22 cellular contexts compared by ENCODE assay signal in genomic region chr5:180160822-180161221, GRCh38. TPM values are rescaled to one million over a fixed set of nuclear protein-coding genes. Genes with fewer than 3 reads are reported as not detected.
A peak's percentile ranks its signal among the peaks of the same experiment; 100 is the strongest.
DNase-seq lines count a peak whose midpoint lies in the region; ATAC-seq and TF ChIP-seq lines count a peak whose summit lies in the region.
"Had no signal": no experiment of that assay in that cellular context is flagged by ENCODE, and none has a peak within 500 bp of the region (broad histone marks: within the 10 kb centered on the region; RNA-seq: fewer than 3 reads in every experiment).

No MANE protein-coding gene starts in this region.

- H3K4me3 ChIP-seq in upper lobe of right lung, result no peak overlapping the region
- H3K4me3 ChIP-seq: A549, BLaER1, heart left ventricle, vagina had no signal

- TF ChIP-seq CTCF in upper lobe of right lung (IDR thresholded peaks at IDR 0.05), result no peak
- no peak for TF ChIP-seq CTCF in GM20000 (IDR thresholded peaks at IDR 0.05; ENCODE audit: extremely low read depth, missing control alignments)

- H3K9me3 ChIP-seq in upper lobe of right lung, result no peaks in the 10 kb centered on the region
- H3K9me3 ChIP-seq: BLaER1, SK-N-SH, vagina had no signal

- intact Hi-C loops in Right ventricle myocardium superior (cut with DNase I), result no loop called here
- intact Hi-C loops in cardiac septum (cut with DNase I), result no loop called here
- intact Hi-C loops in upper lobe of right lung (cut with DNase I), result no loop called here

- peaks cover 6% of the 10 kb centered on the region for H3K27me3 ChIP-seq in upper lobe of right lung
- H3K27me3 ChIP-seq: BLaER1, vagina had no signal

- no peak overlapping the region for H3K27ac ChIP-seq in upper lobe of right lung
- H3K27ac ChIP-seq: A549, BLaER1, heart left ventricle, vagina had no signal

- no peak for DNase-seq in Right ventricle myocardium superior
- no peak for DNase-seq in cardiac septum (ENCODE audit: low spot score)
- peak; percentile 77 for DNase-seq in SIG-M5 treated with dmso at 0.1 percent for 504 hours (lab: John Stamatoyannopoulos, UW; ENCODE audit: unreplicated experiment)
- DNase-seq in islet precursor cell, result peak; percentile 38
- DNase-seq in upper lobe of right lung, result no peak
- no peak for DNase-seq in GM20000 (ENCODE audit: low spot score)
- DNase-seq in epidermal melanocyte (ENCODE audit: insufficient read length, low spot score), result no peak
- DNase-seq in germinal center (ENCODE audit: low spot score), result no peak
- DNase-seq: activated CD8-positive, alpha-beta memory T cell treated with anti-CD3 and anti-CD28 coated beads for 24 hours; activated naive CD4-positive, alpha-beta T cell treated with anti-CD3 and anti-CD28 coated beads, Interleukin-2, amount 50 U/mL, for 16 hours; activated T-cell treated with anti-CD3 and anti-CD28 coated beads, Interleukin-2, amount 50 U/mL, for 48 hours; effector memory CD8-positive, alpha-beta T cell; heart left ventricle; HFFc6; NCI-H2227 treated with DMSO at 0.1 percent for 48 hours; occipital lobe; stimulated activated CD4-positive, alpha-beta T cell treated with anti-CD3 and anti-CD28 coated beads, Interleukin-15, amount 100 ng/mL, for 24 hours had no signal

- peak; percentile 70 for ATAC-seq in Right ventricle myocardium superior (ENCODE audit: poor library complexity)
- peak; percentile 87 for ATAC-seq in upper lobe of right lung
- ATAC-seq: effector memory CD8-positive, alpha-beta T cell had no signal

- H3K36me3 ChIP-seq in upper lobe of right lung, result no peaks in the 10 kb centered on the region
- H3K36me3 ChIP-seq: BLaER1, heart left ventricle, vagina had no signal

- no peaks in the 10 kb centered on the region for H3K4me1 ChIP-seq in upper lobe of right lung
- H3K4me1 ChIP-seq: A549, vagina had no signal

RNA-seq across cellular contexts. Expression of gene RASGEF1C, which starts 48.2 kb away (rescaled TPM):
- 0.59 TPM for total RNA-seq in Right ventricle myocardium superior
- total RNA-seq in cardiac septum, result 0.40 TPM
- not detected for total RNA-seq in upper lobe of right lung
- total RNA-seq: HFFc6, myocyte had no signal

Comparison
In these comparisons a context has a peak if more than half of its experiments do, and no peak if none do; other contexts are left out.
1. DNase-seq: peak in SIG-M5 treated with dmso at 0.1 percent for 504 hours (single experiment) and islet precursor cell (single experiment); none in Right ventricle myocardium superior (single experiment), cardiac septum (single experiment), upper lobe of right lung (single experiment), GM20000 (single experiment), epidermal melanocyte (single experiment) and germinal center (single experiment).